In the genomic region with DNA sequence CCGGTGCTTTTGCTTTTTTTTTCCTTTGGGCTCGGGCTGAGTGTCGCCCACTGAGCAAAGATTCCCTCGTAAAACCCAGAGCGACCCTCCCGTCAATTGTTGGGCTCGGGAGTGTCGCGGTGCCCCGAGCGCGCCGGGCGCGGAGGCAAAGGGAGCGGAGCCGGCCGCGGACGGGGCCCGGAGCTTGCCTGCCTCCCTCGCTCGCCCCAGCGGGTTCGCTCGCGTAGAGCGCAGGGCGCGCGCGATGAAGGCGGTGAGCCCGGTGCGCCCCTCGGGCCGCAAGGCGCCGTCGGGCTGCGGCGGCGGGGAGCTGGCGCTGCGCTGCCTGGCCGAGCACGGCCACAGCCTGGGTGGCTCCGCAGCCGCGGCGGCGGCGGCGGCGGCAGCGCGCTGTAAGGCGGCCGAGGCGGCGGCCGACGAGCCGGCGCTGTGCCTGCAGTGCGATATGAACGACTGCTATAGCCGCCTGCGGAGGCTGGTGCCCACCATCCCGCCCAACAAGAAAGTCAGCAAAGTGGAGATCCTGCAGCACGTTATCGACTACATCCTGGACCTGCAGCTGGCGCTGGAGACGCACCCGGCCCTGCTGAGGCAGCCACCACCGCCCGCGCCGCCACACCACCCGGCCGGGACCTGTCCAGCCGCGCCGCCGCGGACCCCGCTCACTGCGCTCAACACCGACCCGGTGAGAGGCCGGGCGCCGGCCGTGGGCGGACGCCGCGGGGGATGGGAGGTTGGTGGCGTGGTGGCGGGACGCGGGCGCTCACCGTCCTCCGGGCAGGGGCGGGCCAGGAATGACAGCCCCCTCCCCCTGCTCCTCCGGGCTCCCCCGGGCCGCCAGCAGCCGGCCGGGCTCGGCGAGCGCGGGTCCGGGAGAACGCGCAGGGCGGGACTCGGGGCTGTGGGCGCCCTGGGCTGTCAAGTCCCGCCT, we compare ENCODE assay signal across 8 cellular contexts. TPM values are rescaled to one million over a fixed set of nuclear protein-coding genes. Genes with fewer than 3 reads are reported as not detected.
DNase-seq lines count a peak whose midpoint lies in the region; ATAC-seq and TF ChIP-seq lines count a peak whose summit lies in the region.

No MANE protein-coding gene starts in this region.

- peaks cover 1% of the 10 kb centered on the region for H3K36me3 Mint-ChIP-seq in activated naive CD8-positive, alpha-beta T cell treated with anti-CD3 and anti-CD28 coated beads, Interleukin-2, amount 10 ng/mL, durations not matched to agents 7 days and 5 days
- no peaks in the 10 kb centered on the region for H3K36me3 Mint-ChIP-seq in activated naive CD8-positive, alpha-beta T cell treated with anti-CD3 and anti-CD28 coated beads for 36 hours

- intact Hi-C loops in left colon (cut with DNase I, micrococcal nuclease): no loop called here
- intact Hi-C loops in transverse colon (cut with DNase I; ENCODE audit: low total_unique reads): loop anchor here (5.0 kb wide), 1 partner anchor 35 kb away; no protein-coding TSS in a partner anchor

- H3K4me1 ChIP-seq in transverse colon: peaks cover 0 to 15% (median 3%) of the 10 kb centered on the region in 4 donors

- no peak overlapping the region for H3K27ac Mint-ChIP-seq in activated naive CD8-positive, alpha-beta T cell treated with anti-CD3 and anti-CD28 coated beads, Interleukin-2, amount 10 ng/mL, durations not matched to agents 7 days and 5 days
- no peak overlapping the region for H3K27ac Mint-ChIP-seq in activated naive CD8-positive, alpha-beta T cell treated with anti-CD3 and anti-CD28 coated beads for 36 hours

- no peaks in the 10 kb centered on the region for H3K9me3 Mint-ChIP-seq in activated naive CD8-positive, alpha-beta T cell treated with anti-CD3 and anti-CD28 coated beads, Interleukin-2, amount 10 ng/mL, durations not matched to agents 7 days and 5 days
- no peaks in the 10 kb centered on the region for H3K9me3 Mint-ChIP-seq in activated naive CD8-positive, alpha-beta T cell treated with anti-CD3 and anti-CD28 coated beads for 36 hours

- H3K36me3 ChIP-seq in transverse colon: no peaks in the 10 kb centered on the region

- no peak for TF ChIP-seq POLR2A in transverse colon (IDR thresholded peaks at IDR 0.05)

- H3K9me3 ChIP-seq in transverse colon: no peaks in the 10 kb centered on the region

- ATAC-seq in activated naive CD8-positive, alpha-beta T cell treated with anti-CD3 and anti-CD28 coated beads, Interleukin-2, amount 10 ng/mL, durations not matched to agents 7 days and 5 days (ENCODE audit: low read depth): no peak
- ATAC-seq in left colon: peak; percentile 48
- no peak for ATAC-seq in GM21786 (IDR thresholded peaks at IDR 0.05; ENCODE audit: unreplicated experiment)
- ATAC-seq in GM21360 (IDR thresholded peaks at IDR 0.05; ENCODE audit: unreplicated experiment): no peak
- ATAC-seq in HG02610 (IDR thresholded peaks at IDR 0.05; ENCODE audit: unreplicated experiment): no peak

- H3K4me3 Mint-ChIP-seq in activated naive CD8-positive, alpha-beta T cell treated with anti-CD3 and anti-CD28 coated beads, Interleukin-2, amount 10 ng/mL, durations not matched to agents 7 days and 5 days: no peak overlapping the region
- H3K4me3 Mint-ChIP-seq in activated naive CD8-positive, alpha-beta T cell treated with anti-CD3 and anti-CD28 coated beads for 36 hours: no peak overlapping the region

- H3K4me1 Mint-ChIP-seq in activated naive CD8-positive, alpha-beta T cell treated with anti-CD3 and anti-CD28 coated beads, Interleukin-2, amount 10 ng/mL, durations not matched to agents 7 days and 5 days: peaks cover 4% of the 10 kb centered on the region
- peaks cover 4% of the 10 kb centered on the region for H3K4me1 Mint-ChIP-seq in activated naive CD8-positive, alpha-beta T cell treated with anti-CD3 and anti-CD28 coated beads for 36 hours

- peaks cover 51% of the 10 kb centered on the region for H3K27me3 ChIP-seq in transverse colon

- TF ChIP-seq EP300 in transverse colon (IDR thresholded peaks at IDR 0.05; ENCODE audit: low read depth): no peak

- H3K27me3 Mint-ChIP-seq in activated naive CD8-positive, alpha-beta T cell treated with anti-CD3 and anti-CD28 coated beads, Interleukin-2, amount 10 ng/mL, durations not matched to agents 7 days and 5 days: peaks cover 60% of the 10 kb centered on the region
- peaks cover 58% of the 10 kb centered on the region for H3K27me3 Mint-ChIP-seq in activated naive CD8-positive, alpha-beta T cell treated with anti-CD3 and anti-CD28 coated beads for 36 hours

- POLR2A ChIA-PET in activated naive CD8-positive, alpha-beta T cell treated with anti-CD3 and anti-CD28 coated beads, Interleukin-2, amount 10 ng/mL, durations not matched to agents 7 days and 5 days (lab: Charles Lee): no interaction called here

- TF ChIP-seq CTCF in cardiac fibroblast (IDR thresholded peaks at IDR 0.05; ENCODE audit: low read depth, low read length) (no peak), transverse colon (IDR thresholded peaks at IDR 0.05) (no peak)

- DNase-seq in activated naive CD8-positive, alpha-beta T cell treated with anti-CD3 and anti-CD28 coated beads, Interleukin-2, amount 10 ng/mL, durations not matched to agents 7 days and 5 days: peak; percentile 29
- no peak for DNase-seq in activated naive CD8-positive, alpha-beta T cell treated with anti-CD3 and anti-CD28 coated beads for 36 hours
- DNase-seq in cardiac fibroblast (ENCODE audit: low read depth in 2 of 2) (peak; percentile 33 to 49), left colon (peak in 1 of 2 donors; percentile 44), transverse colon (peak; percentile 24)

- H3K27ac ChIP-seq in transverse colon: peak overlapping the region; percentile 84 to 90 (median 87)

- H3K4me3 ChIP-seq in cardiac fibroblast (replicated peaks in 1 of 2; ENCODE audit: low read depth in 2 of 2, low read length in 2 of 2) (peak overlapping the region; percentile 57 to 90), transverse colon (peak overlapping the region; percentile 48 to 69 (median 60))

- in situ Hi-C loops in transverse colon (cut with MboI; ENCODE audit: low pct_ligation_motif_present in 1 of 4, low pct_unique_long_range_greater_than_20kb in 1 of 4, low sequenced_read_pairs in 3 of 4): no loop called here

- WGBS in transverse colon (ENCODE audit: low coverage in 1 of 2), 2 donors: 7 to 14% methylated on average over 3 to 66 of the region's 122 CpGs

RNA-seq across cellular contexts. Expression of a gene that starts 0.6 kb away (rescaled TPM):
- not detected for total RNA-seq in activated naive CD8-positive, alpha-beta T cell treated with anti-CD3 and anti-CD28 coated beads, Interleukin-2, amount 10 ng/mL, durations not matched to agents 7 days and 5 days
- not detected for total RNA-seq in activated naive CD8-positive, alpha-beta T cell treated with anti-CD3 and anti-CD28 coated beads for 36 hours
- total RNA-seq in left colon: 1 to 10 TPM; 2.8 to 7.1 TPM
- total RNA-seq in transverse colon: 10 to 100 TPM in 2 of 4 donors, 1 to 10 TPM in 2; 5.7 to 54.7 (median 9.7) TPM
